ENCODE assay signal across 1 cellular context in genomic region chr20:62969179-62969760, GRCh38.
TF ChIP-seq lines count a peak whose summit lies in the region.

No MANE protein-coding gene starts in this region.

TF ChIP-seq in HepG2, 621 proteins besides CTCF, POLR2A, EP300 and RAD21 (continued from another document and continues in another):
- TF ChIP-seq RERE (CRISPR knock-in tag; IDR thresholded peaks at IDR 0.05; ENCODE audit: low read depth) (no peak), ZNF431 (CRISPR knock-in tag; IDR thresholded peaks at IDR 0.05; ENCODE audit: borderline replicate concordance, low read depth) (no peak), TRIM22 (IDR thresholded peaks at IDR 0.05) (no peak), ZNF121 (CRISPR knock-in tag; IDR thresholded peaks at IDR 0.05) (no peak), HNF1A (IDR thresholded peaks at IDR 0.05; ENCODE audit: low read depth) (no peak), HNF1A (CRISPR knock-in tag; IDR thresholded peaks at IDR 0.05; ENCODE audit: borderline replicate concordance) (no peak), HDAC1 (CRISPR knock-in tag; IDR thresholded peaks at IDR 0.05) (0 out of 2 replicates have a peak, but pooled peaks have one; percentile 5), FOXK1 (CRISPR knock-in tag; IDR thresholded peaks at IDR 0.05; ENCODE audit: borderline replicate concordance, low read depth) (no peak), TGIF2 (CRISPR knock-in tag; IDR thresholded peaks at IDR 0.05) (0 out of 2 replicates have a peak, but pooled peaks have one; percentile 12), ZNF253 (CRISPR knock-in tag; IDR thresholded peaks at IDR 0.05; ENCODE audit: borderline replicate concordance) (0 out of 2 replicates have a peak, but pooled peaks have one; percentile 0), ATF6 (CRISPR knock-in tag; conservative IDR thresholded peaks at IDR 0.05) (no peak), ZKSCAN5 (CRISPR knock-in tag; IDR thresholded peaks at IDR 0.05) (no peak), U2AF2 (IDR thresholded peaks at IDR 0.05; ENCODE audit: low read depth, low read length) (no peak), KLF13 (CRISPR knock-in tag; IDR thresholded peaks at IDR 0.05) (no peak), PATZ1 (CRISPR knock-in tag; IDR thresholded peaks at IDR 0.05) (0 out of 2 replicates have a peak, but pooled peaks have one; percentile 7), ZNF430 (CRISPR knock-in tag; IDR thresholded peaks at IDR 0.05) (no peak), ZBTB42 (CRISPR knock-in tag; IDR thresholded peaks at IDR 0.05) (no peak), FOXA3 (CRISPR knock-in tag; IDR thresholded peaks at IDR 0.05) (0 out of 2 replicates have a peak, but pooled peaks have one; percentile 1), ZBTB7A (CRISPR knock-in tag; IDR thresholded peaks at IDR 0.05) (no peak), TRIM24 (CRISPR knock-in tag; IDR thresholded peaks at IDR 0.05) (no peak), ZNF343 (CRISPR knock-in tag; IDR thresholded peaks at IDR 0.05) (no peak), YY1 (IDR thresholded peaks at IDR 0.05; ENCODE audit: insufficient read depth, insufficient replicate concordance, low read depth, low read length) (no peak), NCOA1 (CRISPR knock-in tag; IDR thresholded peaks at IDR 0.05) (no peak), ZZZ3 (CRISPR knock-in tag; IDR thresholded peaks at IDR 0.05; ENCODE audit: borderline replicate concordance) (no peak), MED1 (CRISPR knock-in tag; IDR thresholded peaks at IDR 0.05) (0 out of 2 replicates have a peak, but pooled peaks have one; percentile 2), NKX3-1 (CRISPR knock-in tag; IDR thresholded peaks at IDR 0.05) (no peak), ZNF276 (CRISPR knock-in tag; IDR thresholded peaks at IDR 0.05; ENCODE audit: low read depth) (no peak; the same call in 1 of the 2 replicates), THYN1 (CRISPR knock-in tag; IDR thresholded peaks at IDR 0.05; ENCODE audit: borderline replicate concordance, low read depth) (no peak), ZSCAN30 (CRISPR knock-in tag; IDR thresholded peaks at IDR 0.05) (0 out of 2 replicates have a peak, but pooled peaks have one; percentile 64), SMARCE1 (IDR thresholded peaks at IDR 0.05; ENCODE audit: borderline replicate concordance) (no peak), RBM39 (IDR thresholded peaks at IDR 0.05; ENCODE audit: low read depth, low read length, poor library complexity, severe bottlenecking) (no peak), PCBP1 (IDR thresholded peaks at IDR 0.05; ENCODE audit: borderline replicate concordance, low read depth, low read length) (0 out of 2 replicates have a peak, but pooled peaks have one; percentile 6), BHLHE40 (IDR thresholded peaks at IDR 0.05; ENCODE audit: low read length) (no peak), ZNF775 (CRISPR knock-in tag; IDR thresholded peaks at IDR 0.05; ENCODE audit: borderline replicate concordance) (no peak), ZNF329 (CRISPR knock-in tag; IDR thresholded peaks at IDR 0.05; ENCODE audit: low read depth) (peak; percentile 70; the same call in 1 of the 2 replicates), ZNF792 (CRISPR knock-in tag; IDR thresholded peaks at IDR 0.05) (no peak), MAFF (IDR thresholded peaks at IDR 0.05; ENCODE audit: low read depth, low read length) (peak; percentile 26; the same call in 1 of the 2 replicates), KDM5A (IDR thresholded peaks at IDR 0.05; ENCODE audit: borderline replicate concordance, low read length) (no peak), ATF4 (CRISPR knock-in tag; IDR thresholded peaks at IDR 0.05) (no peak), GATAD2A (CRISPR knock-in tag; IDR thresholded peaks at IDR 0.05) (no peak), HBP1 (CRISPR knock-in tag; IDR thresholded peaks at IDR 0.05; ENCODE audit: low read depth) (0 out of 2 replicates have a peak, but pooled peaks have one; percentile 39), AGO1 (IDR thresholded peaks at IDR 0.05; ENCODE audit: low read depth, low read length, poor library complexity, severe bottlenecking) (peak; percentile 96), NRL (CRISPR knock-in tag; IDR thresholded peaks at IDR 0.05; ENCODE audit: borderline replicate concordance) (no peak), NAIF1 (CRISPR knock-in tag; IDR thresholded peaks at IDR 0.05; ENCODE audit: borderline replicate concordance) (peak; percentile 38; the same call in 1 of the 2 replicates), RFX5 (IDR thresholded peaks at IDR 0.05; ENCODE audit: low read depth, low read length) (no peak), ZNF773 (CRISPR knock-in tag; IDR thresholded peaks at IDR 0.05; ENCODE audit: borderline replicate concordance) (no peak), POLR2AphosphoS5 (IDR thresholded peaks at IDR 0.05; ENCODE audit: low read depth, low read length) (no peak; the same call in 1 of the 2 replicates)
